8 cellular contexts compared by ENCODE assay signal in the genomic region with DNA sequence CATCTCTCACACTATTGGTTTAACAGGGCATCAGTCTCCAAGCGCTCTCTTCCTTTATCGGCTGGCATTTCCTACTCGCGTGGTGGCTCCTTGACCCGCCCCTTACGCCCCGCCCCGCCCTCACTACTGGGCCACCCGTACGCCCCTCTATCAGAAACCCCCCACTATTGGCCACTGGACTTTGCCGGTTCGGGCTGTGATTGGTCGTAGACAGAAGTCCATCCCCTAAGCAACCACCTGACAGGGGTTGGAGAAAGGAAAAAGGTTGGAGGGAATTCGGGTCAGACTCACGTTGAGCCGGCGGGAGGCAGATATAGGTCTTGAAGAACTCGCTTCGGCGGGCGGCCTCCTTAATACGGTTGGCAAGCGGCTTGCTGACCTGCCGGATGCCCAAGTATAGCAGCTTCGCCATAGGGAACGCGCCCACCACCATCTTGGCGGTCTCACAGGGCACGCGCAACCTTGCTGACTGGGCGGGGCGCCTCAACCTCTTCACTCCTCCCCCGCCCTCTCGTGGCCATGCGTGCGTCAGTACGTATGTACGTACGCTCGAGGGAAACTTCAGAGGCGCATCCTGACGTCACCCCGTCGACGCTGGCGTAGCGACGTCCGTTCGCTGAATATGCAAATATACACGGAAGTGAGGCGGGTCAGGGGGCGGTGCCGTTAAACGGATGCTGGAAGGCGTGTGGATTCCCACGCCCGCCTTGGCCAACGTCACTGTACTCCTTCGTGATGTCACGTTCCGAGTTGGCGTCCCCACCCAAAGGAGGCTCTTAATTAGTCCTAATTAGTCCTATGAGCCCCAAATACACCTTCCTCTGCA. TPM values are rescaled to one million over a fixed set of nuclear protein-coding genes. Genes with fewer than 3 reads are reported as not detected.
DNase-seq lines count a peak whose midpoint lies in the region; ATAC-seq, FAIRE-seq and TF ChIP-seq lines count a peak whose summit lies in the region.

A gene (minus strand): TSS at position 471 of the 826 bp plus-strand sequence. CDS start 38 bp downstream, at position 433.

- no peaks in the 10 kb centered on the region for H4K20me1 ChIP-seq in OCI-LY1 (ENCODE audit: insufficient read depth, low read length)

- intact Hi-C loops in Calu3 (cut with micrococcal nuclease; ENCODE audit: unreplicated experiment) = no loop called here

- TSS peak; percentile 95 for BruUV-seq in Calu3 (replicated peaks; lab: Mats Ljungman, UMichigan)

- H2AFZ ChIP-seq in OCI-LY1 (ENCODE audit: low read length) = peak within 1 kb of the TSS; percentile 9; the same call in 1 of the 2 replicates

- H3K4me3 Mint-ChIP-seq in Calu3 (ENCODE audit: low read depth, unreplicated experiment) = peak within 1 kb of the TSS; percentile 94

- under 1% methylated on average over 63 of the region's 63 CpGs for WGBS in HUES64
- WGBS in mesodermal cell (ENCODE audit: insufficient coverage in 2 of 2), 2 experiments = 0 to 1% methylated on average over 49 to 50 of the region's 63 CpGs

- no peaks in the 10 kb centered on the region for H3K9me3 Mint-ChIP-seq in Calu3 (ENCODE audit: low read depth, unreplicated experiment)

- no peaks in the 10 kb centered on the region for H3K4me1 ChIP-seq in HUES64 (ENCODE audit: insufficient read depth, low read length)
- H3K4me1 ChIP-seq in OCI-LY1 (ENCODE audit: insufficient read depth, low read length, severe bottlenecking) = peaks cover 15% of the 10 kb centered on the region
- H3K4me1 ChIP-seq in mesodermal cell (ENCODE audit: control insufficient read depth, insufficient read depth, low read length, poor library complexity, severe bottlenecking) = no peaks in the 10 kb centered on the region

- H3K9me3 ChIP-seq in HUES64 (ENCODE audit: insufficient read depth, low read depth, low read length) (no peaks in the 10 kb centered on the region), OCI-LY1 (ENCODE audit: low read length) (no peaks in the 10 kb centered on the region), mesodermal cell (ENCODE audit: control insufficient read depth, low read length) (no peaks in the 10 kb centered on the region)

- H3K4me3 ChIP-seq in HUES64 (ENCODE audit: low read length) (peak within 1 kb of the TSS; percentile 78), OCI-LY1 (ENCODE audit: low read depth, low read length, poor library complexity, severe bottlenecking) (peak within 1 kb of the TSS; percentile 99), mesodermal cell (ENCODE audit: extremely low read depth, insufficient read depth, low read length, poor library complexity, severe bottlenecking) (peak within 1 kb of the TSS; percentile 65)

- TF ChIP-seq CTCF in Calu3 (IDR thresholded peaks at IDR 0.05; ENCODE audit: unreplicated experiment) (no peak), OCI-LY1 (IDR thresholded peaks at IDR 0.05; ENCODE audit: low read length) (no peak)

- H3K79me2 ChIP-seq in OCI-LY1 (ENCODE audit: insufficient read depth, low read length) = no peaks in the 10 kb centered on the region

- peak; percentile 81 for ATAC-seq in GM21447 (IDR thresholded peaks at IDR 0.05; ENCODE audit: unreplicated experiment)

- CTCF ChIA-PET in Calu3 (lab: Charles Lee) = interaction anchor here (0.5 to 1.7 kb wide), 8 partner anchors 10 to 988 kb away, joined by 3 to 18 read pairs (median 3); a partner anchor contains a TSS

- no peaks in the 10 kb centered on the region for H3K36me3 ChIP-seq in HUES64 (ENCODE audit: insufficient read depth, low read length)
- H3K36me3 ChIP-seq in OCI-LY1 (ENCODE audit: insufficient read depth, low read length) = peaks cover 3% of the 10 kb centered on the region; the same call in 1 of the 2 replicates
- H3K36me3 ChIP-seq in mesodermal cell (ENCODE audit: control insufficient read depth, insufficient read depth, low read length) = no peaks in the 10 kb centered on the region

- H3K27me3 ChIP-seq in HUES64 (ENCODE audit: insufficient read depth, low read length) (no peaks in the 10 kb centered on the region; the same call in 1 of the 2 replicates), OCI-LY1 (ENCODE audit: insufficient read depth, low read length) (no peaks in the 10 kb centered on the region)

- peak; percentile 99 for DNase-seq in Calu3
- peak; percentile 100 for DNase-seq in activated CD8-positive, alpha-beta memory T cell treated with anti-CD3 and anti-CD28 coated beads, Interleukin-2, amount 50 U/mL, for 4 hours
- peak; percentile 98 to 100 for DNase-seq in stimulated activated CD8-positive, alpha-beta memory T cell treated with anti-CD3 and anti-CD28 coated beads, Interleukin-15, amount 100 ng/mL, for 4 hours (ENCODE audit: low read depth in 2 of 2)

- H3K27ac ChIP-seq in HUES64 (ENCODE audit: low read depth, low read length) = peak within 1 kb of the TSS; percentile 93
- H3K27ac ChIP-seq in OCI-LY1 (ENCODE audit: low read depth, low read length, poor library complexity, severe bottlenecking) = peak within 1 kb of the TSS; percentile 87
- peak within 1 kb of the TSS; percentile 96 for H3K27ac ChIP-seq in mesodermal cell (ENCODE audit: low read depth, low read length, severe bottlenecking)

- H3K27ac Mint-ChIP-seq in Calu3 (ENCODE audit: unreplicated experiment) = peak within 1 kb of the TSS; percentile 99

- H3F3A ChIP-seq in OCI-LY1 (ENCODE audit: insufficient read depth, low read length) = no peaks in the 10 kb centered on the region

- H3K36me3 Mint-ChIP-seq in Calu3 (ENCODE audit: insufficient read depth, unreplicated experiment) = peaks cover 34% of the 10 kb centered on the region

- peaks cover 21% of the 10 kb centered on the region for H3K4me1 Mint-ChIP-seq in Calu3 (ENCODE audit: low read depth, unreplicated experiment)

- no peaks in the 10 kb centered on the region for H3K9me2 ChIP-seq in OCI-LY1 (ENCODE audit: low read depth, low read length)

- H3K4me2 ChIP-seq in OCI-LY1 (ENCODE audit: low read length) = peak within 1 kb of the TSS; percentile 96

- peak; percentile 98 for FAIRE-seq in endometrium (lab: Jason Lieb, UNC)

- no peaks in the 10 kb centered on the region for H3K27me3 Mint-ChIP-seq in Calu3 (ENCODE audit: unreplicated experiment)

- H3K9ac ChIP-seq in HUES64 (ENCODE audit: low read depth, low read length) (peak within 1 kb of the TSS; percentile 82), OCI-LY1 (ENCODE audit: low read length) (peak within 1 kb of the TSS; percentile 99)

RNA-seq across cellular contexts. Expression of the gene that starts here (rescaled TPM):
- total RNA-seq in Calu3 (2022) = 14.2 and 17.1 TPM in 2 replicates
- 7.7 TPM for polyA plus RNA-seq in HUES64 (2013, experiment 1 of 2)
- 9.9 TPM for polyA plus RNA-seq in HUES64 (2013, experiment 2 of 2)
- 9.1 TPM for polyA plus RNA-seq in mesodermal cell (2013, experiment 1 of 2)
- 7.6 TPM for polyA plus RNA-seq in mesodermal cell (2013, experiment 2 of 2)

Comparison
In these comparisons a context has a peak if more than half of its experiments do, and no peak if none do; other contexts are left out.
1. Peak in every context shown above with its lines: DNase-seq, ATAC-seq, H3K4me3 ChIP-seq and H3K27ac ChIP-seq.